Comparison of ENCODE assay signal across 29 cellular contexts in the genomic region with DNA sequence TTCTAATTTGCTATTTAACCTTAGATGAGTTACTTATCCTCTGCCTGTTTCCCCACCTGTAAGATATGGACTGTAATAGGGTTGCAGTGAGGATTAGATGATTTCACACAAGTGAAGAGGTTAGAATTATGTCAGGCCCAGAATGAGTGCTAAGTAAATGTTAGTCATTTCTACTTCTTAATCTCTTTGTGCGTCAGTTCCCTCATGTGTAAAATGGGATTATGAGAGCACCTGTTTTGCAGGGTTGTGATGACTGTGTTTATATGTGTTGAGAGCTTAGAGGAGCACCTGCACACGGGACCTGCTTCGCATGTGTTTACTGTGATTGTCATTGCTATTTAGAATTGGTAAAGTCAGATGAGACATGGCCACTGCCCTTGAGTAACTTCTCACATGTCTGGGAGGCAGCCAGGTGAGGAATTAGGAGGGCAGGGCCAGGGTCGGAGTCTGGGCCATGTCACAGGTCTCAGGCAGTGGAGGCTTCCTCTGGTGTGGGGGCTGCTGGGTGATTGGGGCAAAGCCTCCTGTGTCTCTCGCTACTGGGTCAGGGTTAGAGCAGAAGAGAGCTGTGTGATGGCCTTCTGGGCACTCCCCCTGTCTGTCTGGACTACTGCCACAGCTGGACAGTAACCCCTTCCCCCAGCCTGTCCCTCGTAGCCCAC.
DNase-seq lines count a peak whose midpoint lies in the region; ATAC-seq and TF ChIP-seq lines count a peak whose summit lies in the region.
"Had no signal": no experiment of that assay in that cellular context is flagged by ENCODE, and none has a peak within 500 bp of the region (broad histone marks: within the 10 kb centered on the region; RNA-seq: fewer than 3 reads in every experiment).

No MANE protein-coding gene starts in this region.

- H3K36me3 ChIP-seq in esophagus (ENCODE audit: control insufficient read depth in 2 of 2, insufficient read depth in 2 of 2, low read length in 1 of 2): no peaks in the 10 kb centered on the region
- H3K36me3 ChIP-seq in trophoblast cell (ENCODE audit: control insufficient read depth in 1 of 2, insufficient read depth in 2 of 2, low read length in 2 of 2): no peaks in the 10 kb centered on the region
- H3K36me3 ChIP-seq in spleen: peaks cover 0 to 96% (median 34%) of the 10 kb centered on the region in 6 donors
- H3K36me3 ChIP-seq: brain microvascular endothelial cell, right lobe of liver, SJSA1, stomach, thyroid gland, vagina had no signal

- H3K14ac ChIP-seq in trophoblast cell (ENCODE audit: low read length): no peak overlapping the region

- no peak overlapping the region for H3K9ac ChIP-seq in trophoblast cell (ENCODE audit: low read length)

- no peak overlapping the region for H3K4me2 ChIP-seq in trophoblast cell (ENCODE audit: low read length)
- H3K4me2 ChIP-seq: A549 had no signal

- no peak overlapping the region for H4K8ac ChIP-seq in trophoblast cell (ENCODE audit: low read depth, low read length)

- no peak for ATAC-seq in activated naive CD8-positive, alpha-beta T cell treated with anti-CD3 and anti-CD28 coated beads, Interleukin-2, amount 10 ng/mL, durations not matched to agents 7 days and 5 days (ENCODE audit: low read depth)
- no peak for ATAC-seq in activated naive CD8-positive, alpha-beta T cell treated with anti-CD3 and anti-CD28 coated beads, Interleukin-2, amount 50 U/mL, for 24 hours
- no peak for ATAC-seq in stimulated activated naive B cell treated with anti-CD40 and anti-IgM and Interleukin-4, amounts not matched to agents 10 μg/mL and 1 μg/mL and 100 μg/mL, for 72 hours (replicated peaks)
- ATAC-seq in GM19463 (IDR thresholded peaks at IDR 0.05; ENCODE audit: unreplicated experiment): no peak
- ATAC-seq: A549, HCT116, right lobe of liver had no signal

- no peak overlapping the region for H4K12ac ChIP-seq in trophoblast cell (ENCODE audit: low read depth, low read length)

- H3K27ac Mint-ChIP-seq in activated naive CD8-positive, alpha-beta T cell treated with anti-CD3 and anti-CD28 coated beads, Interleukin-2, amount 10 ng/mL, durations not matched to agents 7 days and 5 days: peak overlapping the region; percentile 48
- H3K27ac Mint-ChIP-seq in activated naive CD8-positive, alpha-beta T cell treated with anti-CD3 and anti-CD28 coated beads, Interleukin-2, amount 50 U/mL, for 24 hours: no peak overlapping the region
- H3K27ac Mint-ChIP-seq in stimulated activated naive B cell treated with anti-CD40 and anti-IgM and Interleukin-4, amounts not matched to agents 10 μg/mL and 1 μg/mL and 100 μg/mL, for 72 hours: peak overlapping the region; percentile 76
- H3K27ac Mint-ChIP-seq: activated naive CD4-positive, alpha-beta T cell treated with anti-CD3 and anti-CD28 coated beads, Interleukin-2, amount 10 ng/mL, durations not matched to agents 7 days and 5 days; CD8-positive, alpha-beta memory T cell had no signal

- H2BK12ac ChIP-seq in trophoblast cell (ENCODE audit: low read length): no peak overlapping the region

- no peak overlapping the region for H4K91ac ChIP-seq in trophoblast cell (ENCODE audit: low read depth, low read length)

- no peak for TF ChIP-seq POLR2A in spleen (IDR thresholded peaks at IDR 0.05)

- H3K9me3 ChIP-seq in esophagus (ENCODE audit: control insufficient read depth in 2 of 2, insufficient read depth in 1 of 2, low read depth in 1 of 2, low read length in 1 of 2): no peaks in the 10 kb centered on the region
- no peaks in the 10 kb centered on the region for H3K9me3 ChIP-seq in trophoblast cell (ENCODE audit: insufficient read depth, low read depth, low read length)
- H3K9me3 ChIP-seq in spleen: no peaks in the 10 kb centered on the region
- H3K9me3 ChIP-seq: A549, right lobe of liver, SJSA1, stomach, thyroid gland, vagina had no signal

- H3K23ac ChIP-seq in trophoblast cell (ENCODE audit: low read length): no peak overlapping the region

- H3K4me1 ChIP-seq in esophagus (ENCODE audit: control insufficient read depth in 2 of 2, insufficient read depth in 2 of 2, low read length in 1 of 2): peaks cover 0 to 9% of the 10 kb centered on the region in 2 donors
- H3K4me1 ChIP-seq in trophoblast cell (ENCODE audit: control insufficient read depth in 1 of 2, insufficient read depth in 2 of 2, low read length in 2 of 2): no peaks in the 10 kb centered on the region
- peaks cover 0 to 15% (median 0%) of the 10 kb centered on the region in 6 donors for H3K4me1 ChIP-seq in spleen
- H3K4me1 ChIP-seq: A549, right lobe of liver had no signal

- TF ChIP-seq CTCF in spleen (IDR thresholded peaks at IDR 0.05 in 8 of 11, conservative IDR thresholded peaks at IDR 0.05 in 3 of 11): no peak

- peaks cover 17% of the 10 kb centered on the region for H3K27me3 Mint-ChIP-seq in activated naive CD8-positive, alpha-beta T cell treated with anti-CD3 and anti-CD28 coated beads, Interleukin-2, amount 10 ng/mL, durations not matched to agents 7 days and 5 days
- H3K27me3 Mint-ChIP-seq in activated naive CD8-positive, alpha-beta T cell treated with anti-CD3 and anti-CD28 coated beads, Interleukin-2, amount 50 U/mL, for 24 hours: peaks cover 7% of the 10 kb centered on the region
- H3K27me3 Mint-ChIP-seq in stimulated activated naive B cell treated with anti-CD40 and anti-IgM and Interleukin-4, amounts not matched to agents 10 μg/mL and 1 μg/mL and 100 μg/mL, for 72 hours: no peaks in the 10 kb centered on the region

- H2AFZ ChIP-seq in trophoblast cell (ENCODE audit: insufficient read depth, low read length, poor library complexity): no peak overlapping the region

- peaks cover 28% of the 10 kb centered on the region for H3K4me1 Mint-ChIP-seq in activated naive CD8-positive, alpha-beta T cell treated with anti-CD3 and anti-CD28 coated beads, Interleukin-2, amount 10 ng/mL, durations not matched to agents 7 days and 5 days
- H3K4me1 Mint-ChIP-seq in activated naive CD8-positive, alpha-beta T cell treated with anti-CD3 and anti-CD28 coated beads, Interleukin-2, amount 50 U/mL, for 24 hours: peaks cover 2% of the 10 kb centered on the region
- peaks cover 2 to 15% of the 10 kb centered on the region in 2 donors for H3K4me1 Mint-ChIP-seq in stimulated activated naive B cell treated with anti-CD40 and anti-IgM and Interleukin-4, amounts not matched to agents 10 μg/mL and 1 μg/mL and 100 μg/mL, for 72 hours
- H3K4me1 Mint-ChIP-seq: CD8-positive, alpha-beta memory T cell had no signal

- H3K27ac ChIP-seq in esophagus (ENCODE audit: low read depth in 2 of 2, low read length in 1 of 2) (peak overlapping the region; percentile 55 to 74), trophoblast cell (ENCODE audit: low read depth, low read length) (no peak overlapping the region), spleen (peak overlapping the region in 1 of 8 donors; percentile 84)
- H3K27ac ChIP-seq: A549, brain microvascular endothelial cell, right lobe of liver, SJSA1, stomach, thyroid gland, vagina, VCaP had no signal

- no peaks in the 10 kb centered on the region for H3K79me2 ChIP-seq in trophoblast cell (ENCODE audit: control insufficient read depth, insufficient read depth, low read length, poor library complexity)

- WGBS in esophagus, 2 donors: 67 to 69% methylated on average over 6 of the region's 6 CpGs
- no CpG with 5 or more reads among the region's 6 CpGs for WGBS in trophoblast cell (ENCODE audit: extremely low coverage, insufficient coverage, insufficient read length)
- WGBS in spleen, 5 donors: 82 to 92% (median 83%) methylated on average over 6 of the region's 6 CpGs

- H2AK5ac ChIP-seq in trophoblast cell (ENCODE audit: low read length): no peak overlapping the region

- intact Hi-C loops in spleen (cut with DNase I; ENCODE audit: low total_unique reads): no loop called here

- no peak overlapping the region for H2BK120ac ChIP-seq in trophoblast cell (ENCODE audit: insufficient read depth, low read length, poor library complexity)

- no peak for DNase-seq in activated naive CD8-positive, alpha-beta T cell treated with anti-CD3 and anti-CD28 coated beads, Interleukin-2, amount 10 ng/mL, durations not matched to agents 7 days and 5 days
- DNase-seq in activated naive CD8-positive, alpha-beta T cell treated with anti-CD3 and anti-CD28 coated beads, Interleukin-2, amount 50 U/mL, for 24 hours: no peak
- DNase-seq in SHP77 treated with DMSO at 0.1 percent for 48 hours (lab: John Stamatoyannopoulos, UW) (peak; percentile 24), trophoblast cell (no peak), spleen (no peak)
- DNase-seq in stimulated activated naive B cell treated with anti-CD40 and anti-IgM and Interleukin-4, amounts not matched to agents 10 μg/mL and 1 μg/mL and 100 μg/mL, for 72 hours: no peak
- DNase-seq: activated CD4-positive, alpha-beta T cell treated with anti-CD3 and anti-CD28 coated beads, Interleukin-2, amount 50 U/mL, for 1 hour; activated CD8-positive, alpha-beta memory T cell treated with anti-CD3 and anti-CD28 coated beads, Interleukin-2, amount 50 U/mL, for 4 hours; activated naive CD4-positive, alpha-beta T cell treated with anti-CD3 and anti-CD28 coated beads, Interleukin-2, amount 10 ng/mL, durations not matched to agents 7 days and 5 days; amniotic stem cell; brain microvascular endothelial cell; CD8-positive, alpha-beta memory T cell; glutamatergic neuron; Karpas-422; NCI-H1417 treated with DMSO at 0.1 percent for 48 hours; NCI-H2081; NCI-H526 treated with DMSO at 0.1 percent for 48 hours; right lobe of liver; stimulated activated CD8-positive, alpha-beta memory T cell treated with anti-CD3 and anti-CD28 coated beads, Interleukin-4, amount 100 ng/mL, for 48 hours; stomach; T-helper 9 cell had no signal

- no peaks in the 10 kb centered on the region for H3K79me1 ChIP-seq in trophoblast cell (ENCODE audit: low read length)

- POLR2A ChIA-PET in activated naive CD8-positive, alpha-beta T cell treated with anti-CD3 and anti-CD28 coated beads, Interleukin-2, amount 10 ng/mL, durations not matched to agents 7 days and 5 days (lab: Charles Lee): interaction anchor here (2.2 kb wide), 1 partner anchor 11 kb away, joined by 18 read pairs; no protein-coding TSS in a partner anchor

- H3K4me3 ChIP-seq in esophagus (ENCODE audit: low read depth in 1 of 2, low read length in 2 of 2): no peak overlapping the region
- no peak overlapping the region for H3K4me3 ChIP-seq in trophoblast cell (ENCODE audit: low read depth, low read length)
- no peak overlapping the region for H3K4me3 ChIP-seq in spleen
- H3K4me3 ChIP-seq: A549, right lobe of liver, SJSA1, stomach, thyroid gland, vagina had no signal

- H3K27me3 ChIP-seq in esophagus (ENCODE audit: control insufficient read depth in 1 of 2, insufficient read depth in 2 of 2, low read length in 2 of 2) (no peaks in the 10 kb centered on the region), trophoblast cell (ENCODE audit: insufficient read depth, low read length) (no peaks in the 10 kb centered on the region), spleen (replicated peaks in 1 of 7) (no peaks in the 10 kb centered on the region)
- H3K27me3 ChIP-seq: brain microvascular endothelial cell, right lobe of liver, SJSA1, thyroid gland, vagina had no signal

- no peak overlapping the region for H2BK5ac ChIP-seq in trophoblast cell (ENCODE audit: low read depth, low read length, poor library complexity)

- H3K18ac ChIP-seq in trophoblast cell (ENCODE audit: low read length): no peak overlapping the region

- H3K36me3 Mint-ChIP-seq in activated naive CD8-positive, alpha-beta T cell treated with anti-CD3 and anti-CD28 coated beads, Interleukin-2, amount 10 ng/mL, durations not matched to agents 7 days and 5 days: no peaks in the 10 kb centered on the region
- H3K36me3 Mint-ChIP-seq in activated naive CD8-positive, alpha-beta T cell treated with anti-CD3 and anti-CD28 coated beads, Interleukin-2, amount 50 U/mL, for 24 hours (ENCODE audit: low read depth): no peaks in the 10 kb centered on the region
- peaks cover 41 to 42% of the 10 kb centered on the region in 2 donors for H3K36me3 Mint-ChIP-seq in stimulated activated naive B cell treated with anti-CD40 and anti-IgM and Interleukin-4, amounts not matched to agents 10 μg/mL and 1 μg/mL and 100 μg/mL, for 72 hours
- H3K36me3 Mint-ChIP-seq: activated naive CD4-positive, alpha-beta T cell treated with anti-CD3 and anti-CD28 coated beads, Interleukin-2, amount 10 ng/mL, durations not matched to agents 7 days and 5 days; CD8-positive, alpha-beta memory T cell had no signal

- H3K9me3 Mint-ChIP-seq in activated naive CD8-positive, alpha-beta T cell treated with anti-CD3 and anti-CD28 coated beads, Interleukin-2, amount 10 ng/mL, durations not matched to agents 7 days and 5 days: no peaks in the 10 kb centered on the region
- no peaks in the 10 kb centered on the region for H3K9me3 Mint-ChIP-seq in activated naive CD8-positive, alpha-beta T cell treated with anti-CD3 and anti-CD28 coated beads, Interleukin-2, amount 50 U/mL, for 24 hours
- H3K9me3 Mint-ChIP-seq in stimulated activated naive B cell treated with anti-CD40 and anti-IgM and Interleukin-4, amounts not matched to agents 10 μg/mL and 1 μg/mL and 100 μg/mL, for 72 hours: no peaks in the 10 kb centered on the region
- H3K9me3 Mint-ChIP-seq: activated naive CD4-positive, alpha-beta T cell treated with anti-CD3 and anti-CD28 coated beads, Interleukin-2, amount 10 ng/mL, durations not matched to agents 7 days and 5 days had no signal

- H3K4ac ChIP-seq in trophoblast cell (ENCODE audit: low read depth, low read length): no peak overlapping the region

- H3K4me3 Mint-ChIP-seq in activated naive CD8-positive, alpha-beta T cell treated with anti-CD3 and anti-CD28 coated beads, Interleukin-2, amount 10 ng/mL, durations not matched to agents 7 days and 5 days: no peak overlapping the region
- no peak overlapping the region for H3K4me3 Mint-ChIP-seq in activated naive CD8-positive, alpha-beta T cell treated with anti-CD3 and anti-CD28 coated beads, Interleukin-2, amount 50 U/mL, for 24 hours
- H3K4me3 Mint-ChIP-seq in stimulated activated naive B cell treated with anti-CD40 and anti-IgM and Interleukin-4, amounts not matched to agents 10 μg/mL and 1 μg/mL and 100 μg/mL, for 72 hours: no peak overlapping the region
- H3K4me3 Mint-ChIP-seq: activated naive CD4-positive, alpha-beta T cell treated with anti-CD3 and anti-CD28 coated beads, Interleukin-2, amount 10 ng/mL, durations not matched to agents 7 days and 5 days; CD8-positive, alpha-beta memory T cell had no signal
